ENCODE assay signal across 23 cellular contexts in genomic region chr5:172729588-172729987, GRCh38.
"Had no signal": no experiment of that assay in that cellular context is flagged by ENCODE, and none has a peak within 500 bp of the region (broad histone marks: within the 10 kb centered on the region; RNA-seq: fewer than 3 reads in every experiment).

No MANE protein-coding gene starts in this region.

- H3K36me3 ChIP-seq: brain microvascular endothelial cell, heart right ventricle, neural progenitor cell, thoracic aorta, uterus had no signal

- H3K4me1 Mint-ChIP-seq: activated CD4-positive, alpha-beta memory T cell treated with anti-CD3 and anti-CD28 coated beads, Interleukin-2, amount 10 ng/mL, durations not matched to agents 7 days and 5 days; activated CD4-positive, alpha-beta T cell treated with anti-CD3 and anti-CD28 coated beads, Interleukin-2, amount 10 ng/mL, durations not matched to agents 7 days and 5 days; activated naive CD4-positive, alpha-beta T cell treated with anti-CD3 and anti-CD28 coated beads, Interleukin-2, amount 10 ng/mL, durations not matched to agents 7 days and 5 days; activated naive CD8-positive, alpha-beta T cell treated with anti-CD3 and anti-CD28 coated beads, Interleukin-2, amount 10 ng/mL, durations not matched to agents 7 days and 5 days had no signal

- H3K27ac ChIP-seq: brain microvascular endothelial cell, foreskin keratinocyte, heart right ventricle, neural progenitor cell, uterus had no signal

- H3K27ac Mint-ChIP-seq: activated CD4-positive, alpha-beta memory T cell treated with anti-CD3 and anti-CD28 coated beads, Interleukin-2, amount 10 ng/mL, durations not matched to agents 7 days and 5 days; activated CD4-positive, alpha-beta T cell treated with anti-CD3 and anti-CD28 coated beads, Interleukin-2, amount 10 ng/mL, durations not matched to agents 7 days and 5 days; activated naive CD4-positive, alpha-beta T cell treated with anti-CD3 and anti-CD28 coated beads, Interleukin-2, amount 10 ng/mL, durations not matched to agents 7 days and 5 days; activated naive CD8-positive, alpha-beta T cell treated with anti-CD3 and anti-CD28 coated beads, Interleukin-2, amount 10 ng/mL, durations not matched to agents 7 days and 5 days; activated T-cell treated with anti-CD3 and anti-CD28 coated beads, Interleukin-2, amount 50 U/mL, for 24 hours; neural progenitor cell had no signal

- H3K27me3 ChIP-seq: brain microvascular endothelial cell, heart right ventricle, uterus had no signal

- H3K27me3 Mint-ChIP-seq: activated CD4-positive, alpha-beta T cell treated with anti-CD3 and anti-CD28 coated beads, Interleukin-2, amount 10 ng/mL, durations not matched to agents 7 days and 5 days; activated naive CD8-positive, alpha-beta T cell treated with anti-CD3 and anti-CD28 coated beads, Interleukin-2, amount 10 ng/mL, durations not matched to agents 7 days and 5 days; activated T-cell treated with anti-CD3 and anti-CD28 coated beads, Interleukin-2, amount 50 U/mL, for 24 hours; naive B cell had no signal

- H3K9me3 ChIP-seq: heart right ventricle, thoracic aorta, uterus had no signal

- H3K4me1 ChIP-seq: neural progenitor cell had no signal

- ATAC-seq: foreskin keratinocyte; heart right ventricle; left lobe of liver; stimulated activated naive CD8-positive, alpha-beta T cell treated with anti-CD3 and anti-CD28 coated beads, Interleukin-15, Interleukin-2, amounts not matched to agents 100 U/mL and 50 U/mL, for 24 hours had no signal

- DNase-seq: activated CD4-positive, alpha-beta memory T cell treated with anti-CD3 and anti-CD28 coated beads, Interleukin-2, amount 10 ng/mL, durations not matched to agents 7 days and 5 days; activated CD4-positive, alpha-beta T cell treated with anti-CD3 and anti-CD28 coated beads for 1 hour; activated CD4-positive, alpha-beta T cell treated with anti-CD3 and anti-CD28 coated beads, Interleukin-2, amount 10 ng/mL, durations not matched to agents 7 days and 5 days; activated CD8-positive, alpha-beta memory T cell treated with anti-CD3 and anti-CD28 coated beads, Interleukin-2, amount 50 U/mL, for 48 hours; activated gamma-delta T cell; activated naive CD4-positive, alpha-beta T cell treated with anti-CD3 and anti-CD28 coated beads, Interleukin-2, amount 10 ng/mL, durations not matched to agents 7 days and 5 days; activated naive CD8-positive, alpha-beta T cell treated with anti-CD3 and anti-CD28 coated beads, Interleukin-2, amount 10 ng/mL, durations not matched to agents 7 days and 5 days; activated T-cell treated with anti-CD3 and anti-CD28 coated beads, Interleukin-2, amount 50 U/mL, for 24 hours; brain microvascular endothelial cell; caudate nucleus; foreskin keratinocyte; heart right ventricle; kidney glomerular epithelial cell; naive B cell; stimulated activated CD4-positive, alpha-beta T cell treated with anti-CD3 and anti-CD28 coated beads, Interleukin-2, amount 100 ng/mL, for 48 hours; stimulated activated naive CD8-positive, alpha-beta T cell treated with anti-CD3 and anti-CD28 coated beads, Interleukin-15, Interleukin-2, amounts not matched to agents 100 U/mL and 50 U/mL, for 24 hours; T-helper 2 cell; trophoblast cell; uterus had no signal

- H3K4me3 Mint-ChIP-seq: activated CD4-positive, alpha-beta memory T cell treated with anti-CD3 and anti-CD28 coated beads, Interleukin-2, amount 10 ng/mL, durations not matched to agents 7 days and 5 days; activated CD4-positive, alpha-beta T cell treated with anti-CD3 and anti-CD28 coated beads, Interleukin-2, amount 10 ng/mL, durations not matched to agents 7 days and 5 days; activated naive CD4-positive, alpha-beta T cell treated with anti-CD3 and anti-CD28 coated beads, Interleukin-2, amount 10 ng/mL, durations not matched to agents 7 days and 5 days; activated naive CD8-positive, alpha-beta T cell treated with anti-CD3 and anti-CD28 coated beads, Interleukin-2, amount 10 ng/mL, durations not matched to agents 7 days and 5 days; activated T-cell treated with anti-CD3 and anti-CD28 coated beads, Interleukin-2, amount 50 U/mL, for 24 hours; naive B cell; neural progenitor cell had no signal

- H3K4me3 ChIP-seq: heart right ventricle, lung, neural progenitor cell, thoracic aorta, uterus had no signal

- H3K9me3 Mint-ChIP-seq: activated CD4-positive, alpha-beta memory T cell treated with anti-CD3 and anti-CD28 coated beads, Interleukin-2, amount 10 ng/mL, durations not matched to agents 7 days and 5 days; activated CD4-positive, alpha-beta T cell treated with anti-CD3 and anti-CD28 coated beads, Interleukin-2, amount 10 ng/mL, durations not matched to agents 7 days and 5 days; activated naive CD4-positive, alpha-beta T cell treated with anti-CD3 and anti-CD28 coated beads, Interleukin-2, amount 10 ng/mL, durations not matched to agents 7 days and 5 days; activated naive CD8-positive, alpha-beta T cell treated with anti-CD3 and anti-CD28 coated beads, Interleukin-2, amount 10 ng/mL, durations not matched to agents 7 days and 5 days; activated T-cell treated with anti-CD3 and anti-CD28 coated beads, Interleukin-2, amount 50 U/mL, for 24 hours; naive B cell; neural progenitor cell had no signal

- H3K36me3 Mint-ChIP-seq: activated naive CD4-positive, alpha-beta T cell treated with anti-CD3 and anti-CD28 coated beads, Interleukin-2, amount 10 ng/mL, durations not matched to agents 7 days and 5 days; activated naive CD8-positive, alpha-beta T cell treated with anti-CD3 and anti-CD28 coated beads, Interleukin-2, amount 10 ng/mL, durations not matched to agents 7 days and 5 days; naive B cell; neural progenitor cell had no signal
